Comparison of ENCODE assay signal across 16 cellular contexts in the genomic region with DNA sequence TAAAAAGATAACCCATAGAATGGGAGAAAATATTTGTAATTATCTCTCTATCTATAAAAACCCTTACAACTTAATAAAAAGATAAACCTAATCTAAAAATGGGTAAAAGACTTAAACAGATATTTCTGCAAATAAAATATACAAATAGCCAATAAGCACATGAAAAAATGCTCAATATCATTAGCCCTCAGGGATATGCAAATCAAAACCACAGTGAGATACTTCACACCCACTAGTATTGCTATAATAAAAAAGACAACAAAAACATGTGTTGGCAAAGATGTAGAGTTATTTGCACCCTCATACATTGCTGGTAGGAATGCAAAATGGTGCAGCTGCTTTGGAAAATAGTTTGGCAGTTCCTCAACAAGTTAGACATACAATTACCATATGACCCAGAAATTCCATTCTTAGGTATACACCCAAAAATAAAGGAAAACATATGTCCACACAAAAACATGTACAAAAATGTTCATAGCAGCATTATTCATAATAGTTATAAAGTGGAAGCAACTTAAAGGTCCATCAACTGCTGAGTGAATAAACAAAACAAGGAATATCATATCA. TPM values are rescaled to one million over a fixed set of nuclear protein-coding genes. Genes with fewer than 3 reads are reported as not detected.
DNase-seq lines count a peak whose midpoint lies in the region; ATAC-seq and TF ChIP-seq lines count a peak whose summit lies in the region.
"Had no signal": no experiment of that assay in that cellular context is flagged by ENCODE, and none has a peak within 500 bp of the region (broad histone marks: within the 10 kb centered on the region; RNA-seq: fewer than 3 reads in every experiment).

No MANE protein-coding gene starts in this region.

- no peak for TF ChIP-seq CTCF in fibroblast of villous mesenchyme (IDR thresholded peaks at IDR 0.05; ENCODE audit: insufficient read depth, low read depth, low read length)

- no peak overlapping the region for H4K5ac ChIP-seq in mesendoderm (ENCODE audit: low read length)

- no peak overlapping the region for H2BK15ac ChIP-seq in mesendoderm (replicated peaks; ENCODE audit: low read depth)

- no peak overlapping the region for H2BK120ac ChIP-seq in mesendoderm (ENCODE audit: low read depth, low read length)

- H3K27ac ChIP-seq in CD8-positive, alpha-beta memory T cell (ENCODE audit: low read depth, low read length) = no peak overlapping the region
- H3K27ac ChIP-seq in SK-N-MC (peak overlapping the region; percentile 77), mesendoderm (ENCODE audit: low read depth, low read length) (no peak overlapping the region)
- H3K27ac ChIP-seq: brain microvascular endothelial cell, testis had no signal

- no peak overlapping the region for H3K4ac ChIP-seq in mesendoderm (ENCODE audit: low read depth, low read length)

- H3K23ac ChIP-seq in mesendoderm (ENCODE audit: low read length) = no peak overlapping the region

- H3K9ac ChIP-seq in SK-N-MC (ENCODE audit: insufficient read length) = no peak overlapping the region
- no peak overlapping the region for H3K9ac ChIP-seq in mesendoderm (ENCODE audit: low read length)

- no peak overlapping the region for H3K4me3 ChIP-seq in CD8-positive, alpha-beta memory T cell (ENCODE audit: low read length)
- H3K4me3 ChIP-seq in SK-N-MC (peak overlapping the region; percentile 10; the same call in 1 of the 2 replicates), fibroblast of villous mesenchyme (ENCODE audit: low read depth, low read length) (no peak overlapping the region), mesendoderm (ENCODE audit: low read length) (no peak overlapping the region)
- H3K4me3 ChIP-seq: left ventricle myocardium inferior, testis had no signal

- H3K27me3 ChIP-seq in CD8-positive, alpha-beta memory T cell (ENCODE audit: insufficient read depth, low read length, poor library complexity, severe bottlenecking) = no peaks in the 10 kb centered on the region
- H3K27me3 ChIP-seq in mesendoderm (ENCODE audit: insufficient read depth, low read length, poor library complexity) = no peaks in the 10 kb centered on the region
- H3K27me3 ChIP-seq: brain microvascular endothelial cell, testis had no signal

- H4K8ac ChIP-seq in mesendoderm (ENCODE audit: low read depth, low read length) = no peak overlapping the region

- no peak overlapping the region for H3K4me2 ChIP-seq in mesendoderm (ENCODE audit: low read length)

- H3K27me3 Mint-ChIP-seq in CD8-positive, alpha-beta memory T cell = no peaks in the 10 kb centered on the region
- H3K27me3 Mint-ChIP-seq: activated naive CD4-positive, alpha-beta T cell treated with anti-CD3 and anti-CD28 coated beads, Interleukin-2, amount 50 U/mL, for 24 hours had no signal

- ATAC-seq in GM18867 (IDR thresholded peaks at IDR 0.05; ENCODE audit: unreplicated experiment) (peak; percentile 66), Right ventricle myocardium superior (ENCODE audit: poor library complexity) (no peak)
- ATAC-seq: WTC11 had no signal

- no peak overlapping the region for H2BK5ac ChIP-seq in mesendoderm (ENCODE audit: low read length)

- H2AK5ac ChIP-seq in mesendoderm (ENCODE audit: low read length) = no peak overlapping the region

- peaks cover 36% of the 10 kb centered on the region for H3K79me2 ChIP-seq in mesendoderm (ENCODE audit: control insufficient read depth, insufficient read depth, low read length)

- peak overlapping the region in 6 of 8 donors; percentile 24 to 67 (median 50) for H3K27ac Mint-ChIP-seq in CD8-positive, alpha-beta memory T cell

- POLR2A ChIA-PET in CD8-positive, alpha-beta memory T cell (lab: Charles Lee) = interaction anchor here (0.6 kb wide), 1 partner anchor 16 kb away, joined by 4 read pairs; no protein-coding TSS in a partner anchor

- intact Hi-C loops in Right ventricle myocardium superior (cut with DNase I) = no loop called here

- H3K4me3 Mint-ChIP-seq in CD8-positive, alpha-beta memory T cell = no peak overlapping the region
- H3K4me3 Mint-ChIP-seq: activated naive CD4-positive, alpha-beta T cell treated with anti-CD3 and anti-CD28 coated beads, Interleukin-2, amount 50 U/mL, for 24 hours; WTC11 had no signal

- no peak overlapping the region for H3K56ac ChIP-seq in mesendoderm (ENCODE audit: low read length)

- CTCF ChIA-PET in CD8-positive, alpha-beta memory T cell (lab: Charles Lee) = no interaction called here

- DNase-seq in CD8-positive, alpha-beta memory T cell = no peak
- DNase-seq in SK-N-MC (ENCODE audit: low read depth, low spot score) = no peak
- DNase-seq in fibroblast of villous mesenchyme (ENCODE audit: low read depth) = peak; percentile 14
- DNase-seq in mesendoderm = no peak
- no peak for DNase-seq in dermis blood vessel endothelial cell
- no peak for DNase-seq in Right ventricle myocardium superior
- DNase-seq: activated CD8-positive, alpha-beta memory T cell treated with anti-CD3 and anti-CD28 coated beads for 24 hours; brain microvascular endothelial cell; head of caudate nucleus; left ventricle myocardium inferior; NCI-H187 treated with DMSO at 0.1 percent for 48 hours; NCI-H2227 treated with DMSO at 0.1 percent for 48 hours; testis had no signal

- H3K18ac ChIP-seq in mesendoderm (ENCODE audit: low read length) = no peak overlapping the region

- H3K36me3 ChIP-seq in CD8-positive, alpha-beta memory T cell (ENCODE audit: insufficient read depth, low read length) = peaks cover 7% of the 10 kb centered on the region
- H3K36me3 ChIP-seq in SK-N-MC (ENCODE audit: insufficient read depth, low read length) (peaks cover 34% of the 10 kb centered on the region), mesendoderm (ENCODE audit: control insufficient read depth, insufficient read depth, low read length) (no peaks in the 10 kb centered on the region)

- peaks cover 7% of the 10 kb centered on the region for H3K4me1 ChIP-seq in CD8-positive, alpha-beta memory T cell (ENCODE audit: insufficient read depth, low read length)
- no peaks in the 10 kb centered on the region for H3K4me1 ChIP-seq in mesendoderm (ENCODE audit: control insufficient read depth, low read depth, low read length)

- H3K36me3 Mint-ChIP-seq in CD8-positive, alpha-beta memory T cell = peaks cover 24 to 55% (median 39%) of the 10 kb centered on the region in 3 donors

- peaks cover 7 to 37% (median 30%) of the 10 kb centered on the region in 5 donors for H3K9me3 Mint-ChIP-seq in CD8-positive, alpha-beta memory T cell

- peaks cover 9% of the 10 kb centered on the region for H3K79me1 ChIP-seq in mesendoderm (ENCODE audit: low read length)

- peaks cover 33 to 56% (median 54%) of the 10 kb centered on the region in 3 donors for H3K4me1 Mint-ChIP-seq in CD8-positive, alpha-beta memory T cell

- peaks cover 20% of the 10 kb centered on the region for H3K9me3 ChIP-seq in CD8-positive, alpha-beta memory T cell (ENCODE audit: low read length)
- H3K9me3 ChIP-seq in SK-N-MC (ENCODE audit: low read depth, low read length) = peaks cover 14% of the 10 kb centered on the region; the same call in 1 of the 2 replicates
- H3K9me3 ChIP-seq: testis had no signal

RNA-seq across cellular contexts. Expression of gene ZZZ3, which starts 30.2 kb away (rescaled TPM):
- total RNA-seq in CD8-positive, alpha-beta memory T cell = 10 to 100 TPM; 58.3 to 60.2 TPM
- polyA plus RNA-seq in CD8-positive, alpha-beta memory T cell = 42.7 TPM
- 63.8 and 94.6 TPM in 2 replicates for total RNA-seq in fibroblast of villous mesenchyme
- polyA plus RNA-seq in mesendoderm (2013, experiment 1 of 2) = 28.4 TPM
- 28.3 TPM for polyA plus RNA-seq in mesendoderm (2013, experiment 2 of 2)
- total RNA-seq in dermis blood vessel endothelial cell = 98.9 and 101 TPM in 2 replicates
- 30.3 TPM for total RNA-seq in Right ventricle myocardium superior
